Comparison of ENCODE assay signal across 8 cellular contexts in the genomic region with DNA sequence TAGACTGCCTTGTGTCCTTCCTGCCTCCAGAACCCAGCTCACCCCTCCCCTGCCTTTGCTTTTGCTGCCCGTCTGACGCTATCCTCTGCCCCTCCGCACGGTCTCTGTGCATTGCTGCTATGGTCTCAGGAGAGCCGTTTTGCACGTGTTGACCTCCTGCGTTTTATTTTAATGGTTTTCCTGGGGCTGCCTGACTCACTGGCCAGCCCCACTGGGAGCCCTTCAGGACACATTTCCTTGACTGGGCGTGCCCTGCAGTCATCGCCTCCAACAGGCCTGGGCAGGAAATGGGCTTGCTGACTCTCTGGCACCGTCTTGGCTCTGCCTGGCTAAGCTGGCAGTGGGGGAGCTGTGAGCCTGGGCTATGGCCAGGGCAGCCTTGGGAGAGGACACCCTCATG. TPM values are rescaled to one million over a fixed set of nuclear protein-coding genes. Genes with fewer than 3 reads are reported as not detected.
DNase-seq lines count a peak whose midpoint lies in the region; ATAC-seq, FAIRE-seq and TF ChIP-seq lines count a peak whose summit lies in the region.
"Had no signal": no experiment of that assay in that cellular context is flagged by ENCODE, and none has a peak within 500 bp of the region (broad histone marks: within the 10 kb centered on the region; RNA-seq: fewer than 3 reads in every experiment).

No MANE protein-coding gene starts in this region.

- no peaks in the 10 kb centered on the region for H3K36me3 Mint-ChIP-seq in activated naive CD4-positive, alpha-beta T cell treated with anti-CD3 and anti-CD28 coated beads for 36 hours (ENCODE audit: low read depth)

- no peaks in the 10 kb centered on the region for H3K9me3 Mint-ChIP-seq in activated naive CD4-positive, alpha-beta T cell treated with anti-CD3 and anti-CD28 coated beads for 36 hours

- in situ Hi-C loops in gastrocnemius medialis (cut with MboI; ENCODE audit: low sequenced_read_pairs in 4 of 4): no loop called here

- no peak overlapping the region for H3K27ac Mint-ChIP-seq in activated naive CD4-positive, alpha-beta T cell treated with anti-CD3 and anti-CD28 coated beads for 36 hours
- H3K27ac Mint-ChIP-seq: stimulated activated memory B cell treated with anti-CD40 and anti-IgM and Interleukin-4, amounts not matched to agents 10 μg/mL and 1 μg/mL and 100 μg/mL, for 72 hours had no signal

- TF ChIP-seq CTCF in fibroblast of the aortic adventitia (IDR thresholded peaks at IDR 0.05; ENCODE audit: insufficient read depth, low read length) (peak; percentile 7), gastrocnemius medialis (IDR thresholded peaks at IDR 0.05 in 4 of 5, conservative IDR thresholded peaks at IDR 0.05 in 1 of 5) (no peak)

- peak; percentile 44 for DNase-seq in H54 (ENCODE audit: insufficient read length, low spot score)
- DNase-seq in RPMI7951 (ENCODE audit: low read depth): peak; percentile 94
- peak; percentile 39 for DNase-seq in fibroblast of the aortic adventitia (ENCODE audit: low read depth)
- peak in 1 of 2 donors; percentile 35 for DNase-seq in gastrocnemius medialis
- DNase-seq in NCI-H524 treated with DMSO at 0.1 percent for 48 hours (lab: John Stamatoyannopoulos, UW): no peak
- DNase-seq in inferior parietal cortex (ENCODE audit: extremely low spot score): no peak
- DNase-seq in activated naive CD4-positive, alpha-beta T cell treated with anti-CD3 and anti-CD28 coated beads for 36 hours: no peak

- H3K4me3 Mint-ChIP-seq in activated naive CD4-positive, alpha-beta T cell treated with anti-CD3 and anti-CD28 coated beads for 36 hours: no peak overlapping the region
- H3K4me3 Mint-ChIP-seq: stimulated activated memory B cell treated with anti-CD40 and anti-IgM and Interleukin-4, amounts not matched to agents 10 μg/mL and 1 μg/mL and 100 μg/mL, for 72 hours had no signal

- no peak for FAIRE-seq in H54 (lab: Jason Lieb, UNC)

- CTCF ChIA-PET in activated naive CD4-positive, alpha-beta T cell treated with anti-CD3 and anti-CD28 coated beads for 36 hours (lab: Charles Lee): no interaction called here

- H3K4me1 Mint-ChIP-seq in activated naive CD4-positive, alpha-beta T cell treated with anti-CD3 and anti-CD28 coated beads for 36 hours (ENCODE audit: low read depth): no peaks in the 10 kb centered on the region

- peaks cover 2 to 7% (median 3%) of the 10 kb centered on the region in 3 donors for H3K27me3 ChIP-seq in gastrocnemius medialis

- peak; percentile 45 to 57 for ATAC-seq in gastrocnemius medialis
- ATAC-seq: stimulated activated memory B cell treated with anti-CD40 and anti-IgM and Interleukin-4, amounts not matched to agents 10 μg/mL and 1 μg/mL and 100 μg/mL, for 72 hours had no signal

- H3K4me3 ChIP-seq in fibroblast of the aortic adventitia (ENCODE audit: low read depth, low read length) (no peak overlapping the region), gastrocnemius medialis (no peak overlapping the region)

- H3K4me1 ChIP-seq in gastrocnemius medialis: no peaks in the 10 kb centered on the region

- no peaks in the 10 kb centered on the region for H3K36me3 ChIP-seq in gastrocnemius medialis

- no peak for TF ChIP-seq POLR2A in H54 (IDR thresholded peaks at IDR 0.05; ENCODE audit: low read depth, low read length)
- TF ChIP-seq POLR2A in gastrocnemius medialis (IDR thresholded peaks at IDR 0.05): no peak

- H3K27me3 Mint-ChIP-seq in activated naive CD4-positive, alpha-beta T cell treated with anti-CD3 and anti-CD28 coated beads for 36 hours (ENCODE audit: low read depth): peaks cover 4% of the 10 kb centered on the region

- no peaks in the 10 kb centered on the region for H3K9me3 ChIP-seq in gastrocnemius medialis

- H3K27ac ChIP-seq in gastrocnemius medialis: no peak overlapping the region

- intact Hi-C loops in gastrocnemius medialis (cut with DNase I; ENCODE audit: low total_unique reads): no loop called here
- intact Hi-C loops in activated naive CD4-positive, alpha-beta T cell treated with anti-CD3 and anti-CD28 coated beads for 36 hours (cut with micrococcal nuclease): no loop called here

RNA-seq across cellular contexts. Expression of gene ASS1, which starts 17.9 kb away (rescaled TPM):
- total RNA-seq in RPMI7951 (2014; rRNA removed; shearing (Covaris generic)): 247 and 249 TPM in 2 replicates
- 73.1 and 123 TPM in 2 replicates for total RNA-seq in fibroblast of the aortic adventitia (ENCODE audit: low replicate concordance)
- total RNA-seq in gastrocnemius medialis: 10 to 100 TPM; 44.5 to 83.4 (median 68.5) TPM
- total RNA-seq in activated naive CD4-positive, alpha-beta T cell treated with anti-CD3 and anti-CD28 coated beads for 36 hours: 10 to 100 TPM; 12.4 to 14.3 TPM

Comparison
In these comparisons a context has a peak if more than half of its experiments do, and no peak if none do; other contexts are left out.
1. DNase-seq: peak in H54 (single experiment), RPMI7951 (single experiment) and fibroblast of the aortic adventitia (single experiment); none in NCI-H524 treated with DMSO at 0.1 percent for 48 hours (single experiment), inferior parietal cortex (single experiment) and activated naive CD4-positive, alpha-beta T cell treated with anti-CD3 and anti-CD28 coated beads for 36 hours (single experiment).